ENCODE assay signal across 8 cellular contexts in the genomic region with DNA sequence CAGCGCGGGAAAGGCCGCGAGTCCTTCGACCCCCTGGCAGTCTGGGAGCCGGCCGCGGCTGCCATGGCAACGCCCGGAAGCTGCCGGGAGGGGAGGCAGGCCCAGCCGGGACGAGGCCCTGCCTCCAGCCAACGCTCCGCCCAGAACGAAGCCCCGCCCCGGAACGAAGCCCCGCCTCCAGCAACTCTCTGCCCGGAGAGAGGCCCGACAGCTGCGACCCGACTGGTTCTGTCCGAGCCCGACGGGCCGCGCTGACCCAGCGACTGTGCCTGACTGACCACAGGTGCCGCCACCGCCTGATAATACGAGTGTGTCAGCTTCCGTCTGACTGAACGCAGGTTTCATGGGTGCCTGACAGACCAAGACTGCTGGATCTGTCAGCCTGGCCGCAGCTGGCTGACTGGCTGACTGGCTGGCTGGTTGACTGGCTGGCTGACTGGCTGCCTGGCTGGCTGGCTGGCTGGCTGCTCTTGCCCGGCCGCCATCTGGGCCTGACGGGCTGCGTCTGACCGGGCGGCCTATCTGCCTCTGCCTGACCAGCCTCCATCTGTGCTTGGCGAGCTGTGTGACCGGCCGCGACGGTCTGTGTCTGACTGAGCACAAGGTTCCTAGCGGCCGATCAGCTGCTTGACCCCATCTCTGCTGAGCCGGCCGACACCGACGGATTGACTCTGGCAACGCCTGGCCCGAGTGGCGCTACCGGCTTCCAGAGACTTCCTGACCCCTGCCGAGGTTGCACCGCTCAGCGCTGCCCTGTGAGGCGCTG.
DNase-seq lines count a peak whose midpoint lies in the region; ATAC-seq, FAIRE-seq and TF ChIP-seq lines count a peak whose summit lies in the region.

No MANE protein-coding gene starts in this region.

- TF ChIP-seq RAD21 in HepG2 (CRISPR knock-in tag; IDR thresholded peaks at IDR 0.05) = peak; percentile 21; the same call in 1 of the 2 replicates

- peak; percentile 83 for DNase-seq in AG10803 (ENCODE audit: low read depth)
- DNase-seq in NCI-H510A (lab: John Stamatoyannopoulos, UW) = peak; percentile 70
- peak; percentile 92 for DNase-seq in activated CD4-positive, alpha-beta T cell treated with anti-CD3 and anti-CD28 coated beads, Interleukin-2, amount 10 ng/mL, durations not matched to agents 7 days and 5 days
- peak; percentile 74 for DNase-seq in cortex of kidney (lab: John Stamatoyannopoulos, UW)
- DNase-seq in HepG2 (ENCODE audit: low spot score) = peak; percentile 85
- peak; percentile 85 for DNase-seq in stimulated activated CD4-positive, alpha-beta T cell treated with anti-CD3 and anti-CD28 coated beads, Interleukin-2, amount 100 ng/mL, for 4 hours (ENCODE audit: low read depth)

- POLR2A ChIA-PET in activated CD4-positive, alpha-beta T cell treated with anti-CD3 and anti-CD28 coated beads, Interleukin-2, amount 10 ng/mL, durations not matched to agents 7 days and 5 days (lab: Charles Lee) = interaction anchor here (1.0 kb wide), 1 partner anchor 111 kb away, joined by 3 read pairs; no protein-coding TSS in a partner anchor
- POLR2A ChIA-PET in HepG2 (lab: Yijun Ruan, JAX) = interaction anchor here (0.7 to 2.2 kb wide), 11 partner anchors 8 to 293 kb away, joined by 3 to 13 read pairs (median 4); a partner anchor contains a TSS

- peaks cover 0 to 4% of the 10 kb centered on the region in 2 experiments; a peak in 2 of 5 replicates for H3K27me3 ChIP-seq in HepG2 (ENCODE audit: control insufficient read depth in 1 of 2, insufficient read depth in 2 of 2, low read length in 2 of 2)

- H3K27ac ChIP-seq in HepG2 (ENCODE audit: extremely low read length, insufficient read depth, low read length) = peak overlapping the region; percentile 9

- H3K4me3 Mint-ChIP-seq in activated CD4-positive, alpha-beta T cell treated with anti-CD3 and anti-CD28 coated beads, Interleukin-2, amount 10 ng/mL, durations not matched to agents 7 days and 5 days = peak overlapping the region; percentile 77

- no peaks in the 10 kb centered on the region for H3K36me3 Mint-ChIP-seq in activated CD4-positive, alpha-beta T cell treated with anti-CD3 and anti-CD28 coated beads, Interleukin-2, amount 10 ng/mL, durations not matched to agents 7 days and 5 days (ENCODE audit: low read depth)

- TF ChIP-seq CTCF in AG10803 (conservative IDR thresholded peaks at IDR 0.05; ENCODE audit: low read length) (no peak), HepG2 (CRISPR knock-in tag; IDR thresholded peaks at IDR 0.05) (peak; percentile 41; the same call in 1 of the 2 replicates)

- TF ChIP-seq EP300 in HepG2 (IDR thresholded peaks at IDR 0.05; ENCODE audit: low read depth in 2 of 2, low read length in 2 of 2) (no peak), HepG2 (CRISPR knock-in tag; IDR thresholded peaks at IDR 0.05; ENCODE audit: borderline replicate concordance) (no peak)

- no peaks in the 10 kb centered on the region for H3K36me3 ChIP-seq in HepG2 (replicated peaks in 1 of 2; ENCODE audit: control insufficient read depth in 1 of 2, insufficient read depth in 2 of 2, low read length in 2 of 2)

- H3K9me3 Mint-ChIP-seq in activated CD4-positive, alpha-beta T cell treated with anti-CD3 and anti-CD28 coated beads, Interleukin-2, amount 10 ng/mL, durations not matched to agents 7 days and 5 days = peaks cover 4% of the 10 kb centered on the region

- H4K20me1 ChIP-seq in HepG2 (ENCODE audit: insufficient read depth, low read length) = no peaks in the 10 kb centered on the region

- H3K4me3 ChIP-seq in AG10803 (ENCODE audit: low read length) (peak overlapping the region; percentile 65), HepG2 (replicated peaks in 1 of 3; ENCODE audit: insufficient read depth in 1 of 3, low read depth in 2 of 3, low read length in 3 of 3) (peak overlapping the region; percentile 59 to 83 (median 62); a peak in 5 of 6 replicates)

- peak; percentile 52 to 65 for TF ChIP-seq POLR2A in HepG2 (IDR thresholded peaks at IDR 0.05; ENCODE audit: insufficient read depth in 1 of 2, low read depth in 2 of 2, low read length in 2 of 2)

- peak; percentile 67 for FAIRE-seq in HepG2 (lab: Jason Lieb, UNC)

- peaks cover 48% of the 10 kb centered on the region for H3K4me1 ChIP-seq in HepG2 (ENCODE audit: insufficient read depth, low read length)

- H3K9ac ChIP-seq in HepG2 (ENCODE audit: insufficient read depth, low read depth, low read length) = peak overlapping the region; percentile 61

- no peaks in the 10 kb centered on the region for H3K79me2 ChIP-seq in HepG2 (ENCODE audit: insufficient read depth, low read length)

- intact Hi-C loops in HepG2 (cut with micrococcal nuclease; ENCODE audit: unreplicated experiment) = no loop called here

- ATAC-seq in GM19043 (IDR thresholded peaks at IDR 0.05; ENCODE audit: low read depth, unreplicated experiment) (peak; percentile 92), HG03354 (IDR thresholded peaks at IDR 0.05; ENCODE audit: poor library complexity, severe bottlenecking, unreplicated experiment) (peak; percentile 88), HepG2 (peak; percentile 93)

- in situ Hi-C loops in HepG2 (cut with HindIII; ENCODE audit: extremely low pct_ligation_motif_present, low pct_unique_long_range_greater_than_20kb) = no loop called here

- WGBS in HepG2 (ENCODE audit: low lambda C conversion rate) = 15% methylated on average over 42 of the region's 61 CpGs

- peak overlapping the region; percentile 91 for H3K4me2 ChIP-seq in HepG2 (ENCODE audit: low read depth, low read length)

- BruUV-seq in HepG2 (replicated peaks; lab: Mats Ljungman, UMichigan) = TSS peak; percentile 91

- peak overlapping the region; percentile 41 for H3K27ac Mint-ChIP-seq in activated CD4-positive, alpha-beta T cell treated with anti-CD3 and anti-CD28 coated beads, Interleukin-2, amount 10 ng/mL, durations not matched to agents 7 days and 5 days

- H3K27me3 Mint-ChIP-seq in activated CD4-positive, alpha-beta T cell treated with anti-CD3 and anti-CD28 coated beads, Interleukin-2, amount 10 ng/mL, durations not matched to agents 7 days and 5 days = peaks cover 32% of the 10 kb centered on the region

- CTCF ChIA-PET in activated CD4-positive, alpha-beta T cell treated with anti-CD3 and anti-CD28 coated beads, Interleukin-2, amount 10 ng/mL, durations not matched to agents 7 days and 5 days (lab: Charles Lee) = interaction anchor here (0.6 to 2.1 kb wide), 6 partner anchors 9 to 1956 kb away, joined by 3 to 6 read pairs (median 4); a partner anchor contains a TSS
- CTCF ChIA-PET in HepG2 (lab: Yijun Ruan, JAX; ENCODE audit: low intra/inter-chr PET ratio, low total read pairs) = no interaction called here

- peaks cover 10% of the 10 kb centered on the region for H3K4me1 Mint-ChIP-seq in activated CD4-positive, alpha-beta T cell treated with anti-CD3 and anti-CD28 coated beads, Interleukin-2, amount 10 ng/mL, durations not matched to agents 7 days and 5 days

- H2AFZ ChIP-seq in HepG2 (ENCODE audit: low read length) = no peak overlapping the region

- H3K9me3 ChIP-seq in HepG2 (ENCODE audit: low read length) = no peaks in the 10 kb centered on the region

TF ChIP-seq in HepG2, 621 proteins besides CTCF, POLR2A, EP300 and RAD21 (continues in another document):
- TF ChIP-seq ZNF274 (CRISPR knock-in tag; IDR thresholded peaks at IDR 0.05) (peak; percentile 90), RELA (CRISPR knock-in tag; IDR thresholded peaks at IDR 0.05) (peak; percentile 79; the same call in 1 of the 2 replicates), NBN (conservative IDR thresholded peaks at IDR 0.05) (no peak), ETV6 (CRISPR knock-in tag; conservative IDR thresholded peaks at IDR 0.05) (0 out of 2 replicates have a peak, but pooled peaks have one; percentile 68), ZNF747 (CRISPR knock-in tag; IDR thresholded peaks at IDR 0.05; ENCODE audit: borderline replicate concordance) (peak; percentile 90), NFE2L1 (CRISPR knock-in tag; IDR thresholded peaks at IDR 0.05; ENCODE audit: borderline replicate concordance) (no peak), BCL6 (CRISPR knock-in tag; IDR thresholded peaks at IDR 0.05) (peak; percentile 33), ZFP41 (CRISPR knock-in tag; IDR thresholded peaks at IDR 0.05; ENCODE audit: borderline replicate concordance) (peak; percentile 77; the same call in 1 of the 2 replicates), PHF21A (CRISPR knock-in tag; IDR thresholded peaks at IDR 0.05) (no peak; the same call in 1 of the 2 replicates), ZNF563 (CRISPR knock-in tag; IDR thresholded peaks at IDR 0.05) (peak; percentile 18; the same call in 1 of the 2 replicates), NFKB2 (CRISPR knock-in tag; IDR thresholded peaks at IDR 0.05; ENCODE audit: borderline replicate concordance) (0 out of 2 replicates have a peak, but pooled peaks have one; percentile 12), HOXA3 (CRISPR knock-in tag; IDR thresholded peaks at IDR 0.05) (peak; percentile 16; the same call in 1 of the 2 replicates), ZBTB7B (CRISPR knock-in tag; IDR thresholded peaks at IDR 0.05) (0 out of 2 replicates have a peak, but pooled peaks have one; percentile 65), ZNF670 (CRISPR knock-in tag; IDR thresholded peaks at IDR 0.05; ENCODE audit: borderline replicate concordance) (peak; percentile 62; the same call in 1 of the 2 replicates), ZNF619 (CRISPR knock-in tag; IDR thresholded peaks at IDR 0.05) (peak; percentile 98), ZIK1 (CRISPR knock-in tag; IDR thresholded peaks at IDR 0.05; ENCODE audit: borderline replicate concordance, low read depth) (peak; percentile 95)
- TF ChIP-seq, protein P1, sequence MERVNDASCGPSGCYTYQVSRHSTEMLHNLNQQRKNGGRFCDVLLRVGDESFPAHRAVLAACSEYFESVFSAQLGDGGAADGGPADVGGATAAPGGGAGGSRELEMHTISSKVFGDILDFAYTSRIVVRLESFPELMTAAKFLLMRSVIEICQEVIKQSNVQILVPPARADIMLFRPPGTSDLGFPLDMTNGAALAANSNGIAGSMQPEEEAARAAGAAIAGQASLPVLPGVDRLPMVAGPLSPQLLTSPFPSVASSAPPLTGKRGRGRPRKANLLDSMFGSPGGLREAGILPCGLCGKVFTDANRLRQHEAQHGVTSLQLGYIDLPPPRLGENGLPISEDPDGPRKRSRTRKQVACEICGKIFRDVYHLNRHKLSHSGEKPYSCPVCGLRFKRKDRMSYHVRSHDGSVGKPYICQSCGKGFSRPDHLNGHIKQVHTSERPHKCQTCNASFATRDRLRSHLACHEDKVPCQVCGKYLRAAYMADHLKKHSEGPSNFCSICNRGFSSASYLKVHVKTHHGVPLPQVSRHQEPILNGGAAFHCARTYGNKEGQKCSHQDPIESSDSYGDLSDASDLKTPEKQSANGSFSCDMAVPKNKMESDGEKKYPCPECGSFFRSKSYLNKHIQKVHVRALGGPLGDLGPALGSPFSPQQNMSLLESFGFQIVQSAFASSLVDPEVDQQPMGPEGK (CRISPR knock-in tag; IDR thresholded peaks at IDR 0.05) = no peak

Comparison
In these comparisons a context has a peak if more than half of its experiments do, and no peak if none do; other contexts are left out.
1. Peak in every context shown above with its lines: DNase-seq, ATAC-seq, H3K4me3 ChIP-seq and H3K27ac ChIP-seq.